Comparison of ENCODE assay signal across 31 cellular contexts in the genomic region with DNA sequence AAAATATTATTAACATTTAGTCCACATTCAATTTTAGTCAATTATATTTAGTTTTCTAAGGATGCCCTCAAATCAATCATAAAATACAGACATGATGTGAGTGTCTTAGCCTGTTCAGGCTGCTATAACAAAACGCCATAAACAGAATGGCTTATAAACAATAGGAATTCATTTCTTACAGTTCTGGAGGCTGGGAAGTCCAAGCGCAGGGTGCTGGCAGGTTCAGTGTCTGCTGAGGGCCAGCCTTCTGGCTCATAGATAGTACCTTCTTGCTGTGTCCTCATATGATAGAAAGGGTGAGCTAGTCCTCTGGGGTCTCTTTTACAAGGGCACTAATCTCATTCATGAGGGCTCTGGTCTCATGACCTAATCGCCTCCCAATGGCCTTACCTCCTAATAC. TPM values are rescaled to one million over a fixed set of nuclear protein-coding genes. Genes with fewer than 3 reads are reported as not detected.
"Had no signal": no experiment of that assay in that cellular context is flagged by ENCODE, and none has a peak within 500 bp of the region (broad histone marks: within the 10 kb centered on the region; RNA-seq: fewer than 3 reads in every experiment).

No MANE protein-coding gene starts in this region.

- H3K9me3 ChIP-seq: stomach, suprapubic skin, testis, thoracic aorta, thyroid gland, tibial artery, tibial nerve, transverse colon, upper lobe of left lung, upper lobe of right lung, uterus, vagina had no signal

- FAIRE-seq: urothelium cell line had no signal

- ATAC-seq: stimulated activated effector memory CD8-positive, alpha-beta T cell treated with anti-CD3 and anti-CD28 coated beads, Interleukin-12 subunit alpha, Interleukin-12 subunit beta, amount 100 ng/mL, for 72 hours; stimulated activated memory B cell treated with anti-CD40 and anti-IgM and Interleukin-4, amounts not matched to agents 10 μg/mL and 1 μg/mL and 100 μg/mL, for 72 hours; stimulated activated naive B cell treated with anti-CD40 and anti-IgM and Interleukin-4, amounts not matched to agents 10 μg/mL and 1 μg/mL and 100 μg/mL, for 72 hours; stimulated activated naive CD8-positive, alpha-beta T cell treated with anti-CD3 and anti-CD28 coated beads, Interleukin-15, amount 100 ng/mL, for 72 hours; stimulated activated naive CD8-positive, alpha-beta T cell treated with anti-CD3 and anti-CD28 coated beads, Interleukin-15, Interleukin-2, amounts not matched to agents 100 U/mL and 50 U/mL, for 24 hours; upper lobe of right lung had no signal

- H3K27ac ChIP-seq: stomach, suprapubic skin, testis, thoracic aorta, thyroid gland, tibial artery, tibial nerve, transverse colon, upper lobe of left lung, upper lobe of right lung, uterus, vagina had no signal

- H3K4me1 ChIP-seq: stomach, suprapubic skin, testis, thyroid gland, tibial artery, tibial nerve, transverse colon, upper lobe of right lung, uterus, vagina had no signal

- H3K27me3 ChIP-seq: suprapubic skin, testis, thyroid gland, tibial nerve, transverse colon, upper lobe of left lung, upper lobe of right lung, uterus, vagina had no signal

- H3K4me3 ChIP-seq: stomach, suprapubic skin, testis, thoracic aorta, thyroid gland, tibial artery, tibial nerve, transverse colon, upper lobe of left lung, upper lobe of right lung, uterus, vagina had no signal

- DNase-seq: stimulated activated CD4-positive, alpha-beta T cell treated with anti-CD3 and anti-CD28 coated beads, Interleukin-2, amount 100 ng/mL, for 48 hours; stimulated activated CD4-positive, alpha-beta T cell treated with anti-CD3 and anti-CD28 coated beads, Interleukin-4, amount 100 ng/mL, for 1 hour; stimulated activated CD4-positive, alpha-beta T cell treated with anti-CD3 and anti-CD28 coated beads, Interleukin-4, amount 100 ng/mL, for 24 hours; stimulated activated CD4-positive, alpha-beta T cell treated with anti-CD3 and anti-CD28 coated beads, Interleukin-4, amount 100 ng/mL, for 4 hours; stimulated activated CD8-positive, alpha-beta memory T cell treated with anti-CD3 and anti-CD28 coated beads, Interleukin-4, amount 100 ng/mL, for 48 hours; stimulated activated naive B cell treated with anti-CD40 and anti-IgM and Interleukin-4, amounts not matched to agents 10 μg/mL and 1 μg/mL and 100 μg/mL, for 72 hours; stimulated activated naive CD4-positive, alpha-beta T cell; stimulated activated naive CD4-positive, alpha-beta T cell treated with Interleukin-2 at 50 U/mL for 16 hours; stimulated activated naive CD8-positive, alpha-beta T cell treated with anti-CD3 and anti-CD28 coated beads, Interleukin-15, amount 100 ng/mL, for 72 hours; stimulated activated naive CD8-positive, alpha-beta T cell treated with anti-CD3 and anti-CD28 coated beads, Interleukin-15, Interleukin-2, amounts not matched to agents 100 U/mL and 50 U/mL, for 24 hours; stomach; substantia nigra; testis; thyroid gland; tibial artery; transverse colon; trophoblast cell; upper lobe of left lung; upper lobe of right lung; uterus had no signal

- H3K36me3 ChIP-seq: stomach, suprapubic skin, thoracic aorta, thyroid gland, tibial artery, tibial nerve, transverse colon, upper lobe of left lung, upper lobe of right lung, uterus, vagina had no signal

RNA-seq across cellular contexts. Expression of a gene that starts 35.0 kb away (rescaled TPM):
- total RNA-seq: stomach, subcutaneous adipose tissue, suprapubic skin, temporal lobe, thoracic aorta, thyroid gland, tibial nerve, transverse colon, upper lobe of right lung, ureter, urinary bladder, vagina had no signal
- polyA plus RNA-seq: stomach, urinary bladder had no signal
